19 cellular contexts compared by ENCODE assay signal in the genomic region with DNA sequence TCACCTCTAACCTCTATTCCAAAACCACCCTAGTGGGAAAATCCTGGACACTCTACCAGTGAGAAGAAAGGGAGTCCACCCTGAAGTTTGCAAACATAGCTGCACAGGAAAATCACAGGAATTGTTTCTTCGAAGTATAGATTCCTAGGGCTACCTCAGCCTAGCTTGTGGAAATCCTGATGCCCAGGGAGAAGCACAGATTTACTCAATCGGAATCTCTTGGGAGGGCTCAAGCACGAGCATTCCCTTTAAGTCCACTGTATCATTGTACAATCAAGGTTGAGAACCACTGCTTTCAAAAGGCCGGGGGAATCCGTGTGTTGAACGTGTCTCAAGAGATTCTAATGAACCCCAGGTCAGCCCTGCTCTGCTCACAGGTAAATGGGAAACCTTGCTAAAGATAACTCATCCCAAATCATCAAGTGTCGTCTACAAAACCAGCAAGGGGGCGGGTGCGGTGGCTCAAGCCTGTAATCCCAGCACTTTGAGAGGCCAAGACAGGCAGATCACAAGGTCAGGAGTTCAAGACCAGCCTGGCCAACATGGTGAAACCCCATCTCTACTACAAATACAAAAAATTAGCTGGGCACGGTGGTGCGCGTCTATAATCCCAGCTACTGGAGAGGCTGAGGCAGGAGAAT. TPM values are rescaled to one million over a fixed set of nuclear protein-coding genes. Genes with fewer than 3 reads are reported as not detected.
DNase-seq lines count a peak whose midpoint lies in the region; ATAC-seq and TF ChIP-seq lines count a peak whose summit lies in the region.
"Had no signal": no experiment of that assay in that cellular context is flagged by ENCODE, and none has a peak within 500 bp of the region (broad histone marks: within the 10 kb centered on the region; RNA-seq: fewer than 3 reads in every experiment).

No MANE protein-coding gene starts in this region.

- TF ChIP-seq CTCF in Peyer's patch (IDR thresholded peaks at IDR 0.05) (no peak), chondrocyte (IDR thresholded peaks at IDR 0.05) (no peak), nephron (IDR thresholded peaks at IDR 0.05; ENCODE audit: unreplicated experiment in 3 of 3) (no peak), spleen (IDR thresholded peaks at IDR 0.05 in 8 of 11, conservative IDR thresholded peaks at IDR 0.05 in 3 of 11) (no peak)

- ATAC-seq in activated T-cell treated with anti-CD3 and anti-CD28 coated beads, Interleukin-2, amount 50 U/mL, for 4 hours = no peak
- ATAC-seq in stimulated activated naive CD8-positive, alpha-beta T cell treated with anti-CD3 and anti-CD28 coated beads, Interleukin-15, amount 100 ng/mL, for 72 hours = no peak

- H3K4me1 ChIP-seq in Peyer's patch (peaks cover 0 to 26% (median 10%) of the 10 kb centered on the region in 4 donors), spleen (peaks cover 10 to 39% (median 25%) of the 10 kb centered on the region in 6 donors)

- H3K27me3 ChIP-seq in Peyer's patch (no peaks in the 10 kb centered on the region), spleen (replicated peaks in 1 of 7) (peaks cover 0 to 58% (median 0%) of the 10 kb centered on the region in 7 donors)
- H3K27me3 ChIP-seq: MG63 had no signal

- peak in 2 of 3 donors; percentile 34 to 35 for DNase-seq in Peyer's patch
- peak; percentile 9 for DNase-seq in chondrocyte (ENCODE audit: low spot score)
- peak; percentile 30 for DNase-seq in spleen
- DNase-seq in HuH-7 (ENCODE audit: low spot score) = no peak
- DNase-seq in activated T-cell treated with anti-CD3 and anti-CD28 coated beads, Interleukin-2, amount 50 U/mL, for 4 hours = no peak
- no peak for DNase-seq in HT-29 (ENCODE audit: low spot score)
- DNase-seq in stimulated activated naive CD8-positive, alpha-beta T cell treated with anti-CD3 and anti-CD28 coated beads, Interleukin-15, amount 100 ng/mL, for 72 hours = no peak
- DNase-seq: C1 segment of cervical spinal cord, EL, MG63, NCI-H1105, NCI-H187, Right ventricle myocardium superior, SK-N-SH had no signal

- H3K9me3 Mint-ChIP-seq in chondrocyte (ENCODE audit: low read depth) (no peaks in the 10 kb centered on the region), nephron (no peaks in the 10 kb centered on the region)
- no peaks in the 10 kb centered on the region for H3K9me3 Mint-ChIP-seq in activated T-cell treated with anti-CD3 and anti-CD28 coated beads, Interleukin-2, amount 50 U/mL, for 4 hours
- H3K9me3 Mint-ChIP-seq in stimulated activated naive CD8-positive, alpha-beta T cell treated with anti-CD3 and anti-CD28 coated beads, Interleukin-15, amount 100 ng/mL, for 72 hours = no peaks in the 10 kb centered on the region

- H3K9me3 ChIP-seq in Peyer's patch (no peaks in the 10 kb centered on the region), spleen (no peaks in the 10 kb centered on the region)
- H3K9me3 ChIP-seq: HAP-1, MG63, SK-N-SH had no signal

- H3K27me3 Mint-ChIP-seq in chondrocyte (ENCODE audit: low read depth) (no peaks in the 10 kb centered on the region), nephron (ENCODE audit: low read depth) (peaks cover 31% of the 10 kb centered on the region)
- H3K27me3 Mint-ChIP-seq in activated T-cell treated with anti-CD3 and anti-CD28 coated beads, Interleukin-2, amount 50 U/mL, for 4 hours (ENCODE audit: low read depth) = peaks cover 40% of the 10 kb centered on the region
- peaks cover 64% of the 10 kb centered on the region for H3K27me3 Mint-ChIP-seq in stimulated activated naive CD8-positive, alpha-beta T cell treated with anti-CD3 and anti-CD28 coated beads, Interleukin-15, amount 100 ng/mL, for 72 hours

- H3K36me3 ChIP-seq in Peyer's patch = no peaks in the 10 kb centered on the region
- no peaks in the 10 kb centered on the region for H3K36me3 ChIP-seq in spleen
- H3K36me3 ChIP-seq: HAP-1, MG63 had no signal

- H3K36me3 Mint-ChIP-seq in chondrocyte (ENCODE audit: low read depth) (no peaks in the 10 kb centered on the region), nephron (ENCODE audit: low read depth) (no peaks in the 10 kb centered on the region)
- no peaks in the 10 kb centered on the region for H3K36me3 Mint-ChIP-seq in activated T-cell treated with anti-CD3 and anti-CD28 coated beads, Interleukin-2, amount 50 U/mL, for 4 hours (ENCODE audit: insufficient read depth)

- 70 to 84% (median 73%) methylated on average over 8 to 12 of the region's 12 CpGs for WGBS in spleen, 5 donors

- no peak overlapping the region for H3K27ac Mint-ChIP-seq in chondrocyte (ENCODE audit: unreplicated experiment)
- H3K27ac Mint-ChIP-seq in nephron = no peak overlapping the region
- no peak overlapping the region for H3K27ac Mint-ChIP-seq in stimulated activated naive CD8-positive, alpha-beta T cell treated with anti-CD3 and anti-CD28 coated beads, Interleukin-15, amount 100 ng/mL, for 72 hours

- H3K4me1 Mint-ChIP-seq in chondrocyte (ENCODE audit: low read depth) (peaks cover 33% of the 10 kb centered on the region), nephron (peaks cover 26% of the 10 kb centered on the region)
- H3K4me1 Mint-ChIP-seq in activated T-cell treated with anti-CD3 and anti-CD28 coated beads, Interleukin-2, amount 50 U/mL, for 4 hours (ENCODE audit: low read depth) = peaks cover 6% of the 10 kb centered on the region
- peaks cover 26% of the 10 kb centered on the region for H3K4me1 Mint-ChIP-seq in stimulated activated naive CD8-positive, alpha-beta T cell treated with anti-CD3 and anti-CD28 coated beads, Interleukin-15, amount 100 ng/mL, for 72 hours

- no peak for TF ChIP-seq POLR2A in Peyer's patch (IDR thresholded peaks at IDR 0.05)
- TF ChIP-seq POLR2A in spleen (IDR thresholded peaks at IDR 0.05) = no peak

- H3K4me3 ChIP-seq in Peyer's patch (no peak overlapping the region), spleen (no peak overlapping the region)
- H3K4me3 ChIP-seq: HAP-1, MG63, PC-9 had no signal

- H3K27ac ChIP-seq in Peyer's patch (no peak overlapping the region), spleen (no peak overlapping the region)
- H3K27ac ChIP-seq: HL-60, KMS-11 had no signal

- intact Hi-C loops in spleen (cut with DNase I; ENCODE audit: low total_unique reads) = loop anchor here (5.0 kb wide), 1 partner anchor 209 kb away; no protein-coding TSS in a partner anchor

- H3K4me3 Mint-ChIP-seq in chondrocyte (ENCODE audit: unreplicated experiment) (no peak overlapping the region), nephron (peak overlapping the region in 2 of 3 experiments; percentile 24 to 26)
- no peak overlapping the region for H3K4me3 Mint-ChIP-seq in activated T-cell treated with anti-CD3 and anti-CD28 coated beads, Interleukin-2, amount 50 U/mL, for 4 hours
- H3K4me3 Mint-ChIP-seq in stimulated activated naive CD8-positive, alpha-beta T cell treated with anti-CD3 and anti-CD28 coated beads, Interleukin-15, amount 100 ng/mL, for 72 hours = no peak overlapping the region

RNA-seq across cellular contexts. Expression of a gene that starts 34.1 kb away (rescaled TPM):
- total RNA-seq in Peyer's patch (100 to 1,000 TPM; 145 to 543 (median 176) TPM), chondrocyte (0.21 to 0.35 TPM in 2 of 3 replicates, not detected in the other), spleen (1 to 10 TPM in 1 of 7 donors, under 1 TPM in 2, not detected in 4; 0.19 to 1.2 (median 0.74) TPM)
- under 1 TPM; 0.10 to 0.12 (median 0.11) TPM for polyA plus RNA-seq in spleen
- not detected for total RNA-seq in activated T-cell treated with anti-CD3 and anti-CD28 coated beads, Interleukin-2, amount 50 U/mL, for 4 hours
- total RNA-seq in HT-29 (2014; rRNA removed; shearing (Covaris generic)) = 90.1 and 94.8 TPM in 2 replicates

Comparison
In these comparisons a context has a peak if more than half of its experiments do, and no peak if none do; other contexts are left out.
1. DNase-seq: peak in Peyer's patch (2 of 3), chondrocyte (single experiment) and spleen (single experiment); none in HuH-7 (single experiment), activated T-cell treated with anti-CD3 and anti-CD28 coated beads, Interleukin-2, amount 50 U/mL, for 4 hours (single experiment), HT-29 (single experiment) and stimulated activated naive CD8-positive, alpha-beta T cell treated with anti-CD3 and anti-CD28 coated beads, Interleukin-15, amount 100 ng/mL, for 72 hours (0 of 2).
2. H3K4me3 Mint-ChIP-seq: peak in nephron (2 of 3); none in chondrocyte (single experiment), activated T-cell treated with anti-CD3 and anti-CD28 coated beads, Interleukin-2, amount 50 U/mL, for 4 hours (single experiment) and stimulated activated naive CD8-positive, alpha-beta T cell treated with anti-CD3 and anti-CD28 coated beads, Interleukin-15, amount 100 ng/mL, for 72 hours (0 of 2).
3. RNA of a gene that starts 34.1 kb away (total RNA-seq): 145 to 543 TPM in Peyer's patch and 90.1 to 94.8 TPM in HT-29; 0.21 to 0.35 TPM in chondrocyte, not detected in activated T-cell treated with anti-CD3 and anti-CD28 coated beads, Interleukin-2, amount 50 U/mL, for 4 hours and 0.19 to 1.2 TPM in spleen; every median in the first group is over 10 times any median in the second.